ENCODE assay signal across 8 cellular contexts in the genomic region with DNA sequence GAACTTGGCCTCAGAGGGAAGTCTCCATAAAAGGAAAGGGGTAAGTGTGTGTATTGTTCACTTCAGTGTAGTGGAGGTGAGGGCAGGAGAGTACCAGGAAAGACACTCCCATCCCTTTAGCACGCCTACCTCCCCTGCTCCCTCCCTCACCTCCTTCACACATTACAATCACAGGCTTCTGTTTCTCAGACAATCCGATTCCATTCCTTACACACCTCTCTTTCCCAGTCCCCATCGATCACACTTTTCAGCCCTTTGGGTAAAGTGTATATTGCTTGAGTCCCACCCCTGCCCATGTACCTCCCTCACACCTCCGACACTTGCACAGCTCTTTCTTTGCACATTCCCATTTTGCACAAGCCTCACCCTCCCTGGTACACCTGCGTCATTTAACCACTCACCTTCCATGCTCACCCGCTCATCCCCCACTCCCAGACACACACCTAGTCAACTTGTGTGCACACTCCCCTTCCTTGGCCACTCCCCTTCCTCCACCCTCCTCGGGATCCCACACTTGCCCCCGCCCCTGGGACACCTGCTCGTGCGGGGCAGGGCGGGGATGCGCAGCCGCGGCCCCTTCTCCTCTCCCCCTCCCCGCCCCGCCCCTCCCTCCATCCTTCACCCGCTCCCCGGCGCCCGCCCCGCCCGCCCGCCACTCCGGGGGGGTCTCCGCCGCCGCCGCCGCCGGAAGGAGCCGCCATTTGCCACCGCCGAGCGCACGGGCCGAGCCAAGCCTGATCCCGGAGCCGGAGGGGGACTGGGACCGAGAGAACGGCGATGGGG. TPM values are rescaled to one million over a fixed set of nuclear protein-coding genes. Genes with fewer than 3 reads are reported as not detected.
DNase-seq lines count a peak whose midpoint lies in the region; FAIRE-seq and TF ChIP-seq lines count a peak whose summit lies in the region.

A gene with protein sequence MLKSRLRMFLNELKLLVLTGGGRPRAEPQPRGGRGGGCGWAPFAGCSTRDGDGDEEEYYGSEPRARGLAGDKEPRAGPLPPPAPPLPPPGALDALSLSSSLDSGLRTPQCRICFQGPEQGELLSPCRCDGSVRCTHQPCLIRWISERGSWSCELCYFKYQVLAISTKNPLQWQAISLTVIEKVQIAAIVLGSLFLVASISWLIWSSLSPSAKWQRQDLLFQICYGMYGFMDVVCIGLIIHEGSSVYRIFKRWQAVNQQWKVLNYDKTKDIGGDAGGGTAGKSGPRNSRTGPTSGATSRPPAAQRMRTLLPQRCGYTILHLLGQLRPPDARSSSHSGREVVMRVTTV (plus strand): TSS at position 693 of the 783 bp plus-strand sequence. CDS start 426 bp downstream, outside the sequence.

- H3K4me3 ChIP-seq in DOHH2 (ENCODE audit: low read length) = peak within 1 kb of the TSS; percentile 88
- peak within 1 kb of the TSS; percentile 54 for H3K4me3 ChIP-seq in HAP-1
- H3K4me3 ChIP-seq in ascending aorta = peak within 1 kb of the TSS; percentile 89 to 93
- H3K4me3 ChIP-seq in iPS-15b (ENCODE audit: low read depth, low read length) = peak within 1 kb of the TSS; percentile 93
- H3K4me3 ChIP-seq in small intestine (ENCODE audit: low read depth in 1 of 2, low read length in 2 of 2) = peak within 1 kb of the TSS; percentile 79 to 85

- 0 to 1% (median 1%) methylated on average over 19 to 41 of the region's 41 CpGs for whole genome bisulfite sequencing in small intestine, 3 donors

- peaks cover 52% of the 10 kb centered on the region for H3K4me1 ChIP-seq in DOHH2 (ENCODE audit: control insufficient read depth, low read length)
- peaks cover 16% of the 10 kb centered on the region for H3K4me1 ChIP-seq in HAP-1
- peaks cover 2 to 17% of the 10 kb centered on the region in 2 donors for H3K4me1 ChIP-seq in ascending aorta
- H3K4me1 ChIP-seq in iPS-15b (ENCODE audit: control insufficient read depth, insufficient read depth, low read length) = peaks cover 14% of the 10 kb centered on the region
- peaks cover 2% of the 10 kb centered on the region in 2 donors for H3K4me1 ChIP-seq in small intestine (ENCODE audit: control insufficient read depth in 2 of 2, insufficient read depth in 1 of 2, low read depth in 1 of 2, low read length in 1 of 2)

- peaks cover 2% of the 10 kb centered on the region; the same call in 1 of the 2 replicates for H4K20me1 ChIP-seq in DOHH2 (ENCODE audit: control insufficient read depth, insufficient read depth, low read depth, low read length)

- peaks cover 19% of the 10 kb centered on the region for H3F3A ChIP-seq in DOHH2 (ENCODE audit: control insufficient read depth, insufficient read depth)

- no peaks in the 10 kb centered on the region for H3K9me2 ChIP-seq in DOHH2 (replicated peaks; ENCODE audit: control insufficient read depth, low read length)

- H3K36me3 ChIP-seq in DOHH2 (ENCODE audit: control insufficient read depth, low read length) = peaks cover 56% of the 10 kb centered on the region
- H3K36me3 ChIP-seq in HAP-1 (replicated peaks) = peaks cover 34% of the 10 kb centered on the region
- H3K36me3 ChIP-seq in ascending aorta = peaks cover 10 to 22% of the 10 kb centered on the region in 2 donors
- peaks cover 10% of the 10 kb centered on the region for H3K36me3 ChIP-seq in iPS-15b (ENCODE audit: control insufficient read depth, insufficient read depth, low read length)
- peaks cover 0 to 3% of the 10 kb centered on the region in 2 donors for H3K36me3 ChIP-seq in small intestine (ENCODE audit: control insufficient read depth in 2 of 2, insufficient read depth in 2 of 2, low read length in 2 of 2)

- peak; percentile 72 to 91 for DNase-seq in HAP-1 (ENCODE audit: low spot score in 2 of 2)
- DNase-seq in NCI-H1417 treated with DMSO at 0.1 percent for 48 hours (lab: John Stamatoyannopoulos, UW) = peak; percentile 74
- peak; percentile 69 to 91 (median 78) for DNase-seq in T-helper 2 cell
- peak in 1 of 2 donors; percentile 80 for DNase-seq in ascending aorta (ENCODE audit: low spot score in 2 of 2)
- DNase-seq in small intestine = peak; percentile 88
- no peak for DNase-seq in NCI-H446 treated with DMSO at 0.1 percent for 48 hours (lab: John Stamatoyannopoulos, UW)

- intact Hi-C loops in ascending aorta (cut with DNase I) = loop anchor here (5.0 kb wide), 1 partner anchor 133 kb away; no protein-coding TSS in a partner anchor

- no peaks in the 10 kb centered on the region for H3K27me3 ChIP-seq in DOHH2 (ENCODE audit: control insufficient read depth, low read length)
- no peaks in the 10 kb centered on the region for H3K27me3 ChIP-seq in HAP-1 (ENCODE audit: low read depth)
- no peaks in the 10 kb centered on the region for H3K27me3 ChIP-seq in ascending aorta
- peaks cover 46% of the 10 kb centered on the region for H3K27me3 ChIP-seq in iPS-15b (ENCODE audit: control insufficient read depth, insufficient read depth, low read length)
- H3K27me3 ChIP-seq in small intestine (ENCODE audit: control insufficient read depth in 2 of 2, insufficient read depth in 2 of 2, low read length in 2 of 2) = no peaks in the 10 kb centered on the region

- no peak for FAIRE-seq in small intestine (lab: Jason Lieb, UNC)

- in situ Hi-C loops in HAP-1 (cut with MboI; ENCODE audit: low sequenced_read_pairs) = no loop called here

- peak within 1 kb of the TSS; percentile 96 for H3K4me2 ChIP-seq in DOHH2 (ENCODE audit: low read length)

- H3K9ac ChIP-seq in iPS-15b (ENCODE audit: low read depth, low read length) = no peak within 1 kb of the TSS

- peaks cover 69% of the 10 kb centered on the region for H3K79me2 ChIP-seq in DOHH2 (ENCODE audit: control insufficient read depth, low read length)

- peak within 1 kb of the TSS; percentile 79 for H3K27ac ChIP-seq in DOHH2 (ENCODE audit: low read depth, low read length)
- H3K27ac ChIP-seq in ascending aorta = peak within 1 kb of the TSS in 1 of 2 donors; percentile 22
- H3K27ac ChIP-seq in small intestine (ENCODE audit: low read depth in 1 of 2, low read length in 1 of 2) = peak within 1 kb of the TSS; percentile 15 to 41

- H3K9me3 ChIP-seq in DOHH2 (ENCODE audit: control insufficient read depth, insufficient read depth, low read length) (no peaks in the 10 kb centered on the region), HAP-1 (no peaks in the 10 kb centered on the region), ascending aorta (no peaks in the 10 kb centered on the region), iPS-15b (ENCODE audit: control insufficient read depth, insufficient read depth, low read length) (no peaks in the 10 kb centered on the region), small intestine (ENCODE audit: control insufficient read depth, low read depth) (no peaks in the 10 kb centered on the region)

- no peak for TF ChIP-seq CTCF in DOHH2 (IDR thresholded peaks at IDR 0.05; ENCODE audit: low read depth, low read length, poor library complexity, severe bottlenecking)
- no peak for TF ChIP-seq CTCF in ascending aorta (IDR thresholded peaks at IDR 0.05)

RNA-seq across cellular contexts. Expression of the gene that starts here (rescaled TPM):
- total RNA-seq in ascending aorta = 8.4 TPM
- 10 to 100 TPM in 1 of 3 donors, 1 to 10 TPM in 2; 8.4 to 13.8 (median 8.9) TPM for polyA plus RNA-seq in small intestine
